In genomic region chr22:36998620-36999351, GRCh38 we compare ENCODE assay signal across 1 cellular context.
TF ChIP-seq lines count a peak whose summit lies in the region.

No MANE protein-coding gene starts in this region.

TF ChIP-seq in H1, 55 proteins besides CTCF, POLR2A, EP300 and RAD21:
- TF ChIP-seq CEBPB (IDR thresholded peaks at IDR 0.05; ENCODE audit: low read depth, low read length): no peak
- no peak for TF ChIP-seq SAP30 (IDR thresholded peaks at IDR 0.05; ENCODE audit: insufficient read depth, insufficient replicate concordance, low read length)
- no peak for TF ChIP-seq RBBP5 (IDR thresholded peaks at IDR 0.05; ENCODE audit: borderline replicate concordance, low read depth, low read length)
- TF ChIP-seq EGR1 (IDR thresholded peaks at IDR 0.05; ENCODE audit: borderline replicate concordance, low read depth, low read length): no peak
- TF ChIP-seq CHD7 (IDR thresholded peaks at IDR 0.05; ENCODE audit: insufficient replicate concordance, low read length): no peak
- no peak for TF ChIP-seq CBX8 (IDR thresholded peaks at IDR 0.05; ENCODE audit: borderline replicate concordance, low read depth, low read length)
- TF ChIP-seq SUZ12 (IDR thresholded peaks at IDR 0.05; ENCODE audit: low read length): no peak
- TF ChIP-seq ASH2L (IDR thresholded peaks at IDR 0.05; ENCODE audit: low read length): no peak
- TF ChIP-seq, protein P1, sequence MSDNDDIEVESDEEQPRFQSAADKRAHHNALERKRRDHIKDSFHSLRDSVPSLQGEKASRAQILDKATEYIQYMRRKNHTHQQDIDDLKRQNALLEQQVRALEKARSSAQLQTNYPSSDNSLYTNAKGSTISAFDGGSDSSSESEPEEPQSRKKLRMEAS (IDR thresholded peaks at IDR 0.05): no peak
- TF ChIP-seq SIRT6 (IDR thresholded peaks at IDR 0.05; ENCODE audit: low read length): no peak
- TF ChIP-seq TAF7 (optimal IDR thresholded peaks at IDR 0.05; ENCODE audit: borderline replicate concordance, low read depth, low read length): no peak
- no peak for TF ChIP-seq PHF8 (conservative IDR thresholded peaks at IDR 0.05; ENCODE audit: low read depth, low read length)
